ENCODE assay signal across 8 cellular contexts in the genomic region with DNA sequence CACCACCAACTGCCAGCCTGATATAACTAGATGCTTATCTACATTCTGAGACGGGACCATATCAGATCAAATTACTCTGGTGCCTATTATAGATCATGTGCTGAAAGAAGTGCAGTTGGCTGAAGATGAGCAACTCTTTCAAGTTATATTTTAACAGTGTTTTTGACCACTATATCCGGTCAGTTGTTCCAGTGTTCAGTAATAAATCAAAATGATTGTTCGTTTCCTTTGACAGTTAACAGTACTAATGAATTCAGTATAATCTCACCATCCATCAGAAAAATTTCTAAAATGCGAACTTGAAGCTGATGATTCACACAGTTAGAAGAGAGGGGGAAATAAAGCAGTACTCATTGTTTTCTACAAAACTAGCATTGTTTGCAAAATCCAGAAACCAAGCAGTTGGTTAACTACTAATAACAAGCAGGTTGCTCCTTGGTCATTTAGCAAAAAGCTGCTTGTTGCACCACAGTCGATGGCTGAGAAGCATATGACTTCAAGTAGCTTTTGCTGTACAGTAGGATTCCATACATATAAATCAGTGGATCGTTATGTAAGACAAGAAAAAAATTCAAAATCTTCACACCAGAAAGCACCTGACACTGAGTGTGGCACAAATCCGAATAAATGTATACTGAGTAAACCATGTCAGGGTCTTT. TPM values are rescaled to one million over a fixed set of nuclear protein-coding genes. Genes with fewer than 3 reads are reported as not detected.
A peak's percentile ranks its signal among the peaks of the same experiment; 100 is the strongest.
DNase-seq lines count a peak whose midpoint lies in the region; ATAC-seq and TF ChIP-seq lines count a peak whose summit lies in the region.

No MANE protein-coding gene starts in this region.

- no peaks in the 10 kb centered on the region for H3K9me3 ChIP-seq in A673 (ENCODE audit: low read depth, low read length, poor library complexity, severe bottlenecking)

- CTCF ChIA-PET in A673 (lab: Charles Lee) (no interaction called here), HEK293T (lab: Yijun Ruan, JAX) (interaction anchor here (0.8 kb wide), 1 partner anchor 148 kb away, joined by 3 read pairs; no protein-coding TSS in a partner anchor)

- TF ChIP-seq CTCF in A673 (conservative IDR thresholded peaks at IDR 0.05; ENCODE audit: low read depth, low read length) (no peak), kidney epithelial cell (IDR thresholded peaks at IDR 0.05; ENCODE audit: insufficient read depth, low read length, poor library complexity, severe bottlenecking) (no peak)

- H3K9me3 Mint-ChIP-seq in activated T-helper 17 cell treated with anti-CD3 and anti-CD28 coated beads, Interleukin-2, amount 50 U/mL, for 72 hours: no peaks in the 10 kb centered on the region

- H3K4me1 ChIP-seq in A673 (ENCODE audit: insufficient read depth, low read length, poor library complexity, severe bottlenecking): peaks cover 18% of the 10 kb centered on the region

- no peaks in the 10 kb centered on the region for H3K36me3 ChIP-seq in A673 (ENCODE audit: insufficient read depth, low read length, poor library complexity, severe bottlenecking)
- no peaks in the 10 kb centered on the region for H3K36me3 ChIP-seq in kidney epithelial cell (ENCODE audit: control insufficient read depth, insufficient read depth, low read length)

- no peak overlapping the region for H3K27ac ChIP-seq in A673 (ENCODE audit: low read depth, low read length, poor library complexity, severe bottlenecking)

- no peak for ATAC-seq in activated T-helper 17 cell treated with anti-CD3 and anti-CD28 coated beads, Interleukin-2, amount 50 U/mL, for 72 hours (replicated peaks)
- no peak for ATAC-seq in GM21619 (IDR thresholded peaks at IDR 0.05; ENCODE audit: unreplicated experiment)
- ATAC-seq in HG02973 (IDR thresholded peaks at IDR 0.05; ENCODE audit: unreplicated experiment): no peak
- no peak for ATAC-seq in GM18519 (IDR thresholded peaks at IDR 0.05; ENCODE audit: low FRiP score, unreplicated experiment)
- no peak for ATAC-seq in HG02642 (IDR thresholded peaks at IDR 0.05; ENCODE audit: poor library complexity, unreplicated experiment)

- no peaks in the 10 kb centered on the region for H3K27me3 Mint-ChIP-seq in activated T-helper 17 cell treated with anti-CD3 and anti-CD28 coated beads, Interleukin-2, amount 50 U/mL, for 72 hours

- intact Hi-C loops in A673 (cut with micrococcal nuclease; ENCODE audit: unreplicated experiment): loop anchor here (10.0 kb wide), 1 partner anchor 153 kb away; no protein-coding TSS in a partner anchor

- H3K4me3 Mint-ChIP-seq in activated T-helper 17 cell treated with anti-CD3 and anti-CD28 coated beads, Interleukin-2, amount 50 U/mL, for 72 hours: no peak overlapping the region

- POLR2A ChIA-PET in A673 (lab: Charles Lee; ENCODE audit: low non-redundant PET): interaction anchor here (0.7 kb wide), 1 partner anchor 32 kb away, joined by 3 read pairs; no protein-coding TSS in a partner anchor
- POLR2A ChIA-PET in HEK293T (lab: Yijun Ruan, JAX): no interaction called here

- peak overlapping the region; percentile 46 for H3K27ac Mint-ChIP-seq in activated T-helper 17 cell treated with anti-CD3 and anti-CD28 coated beads, Interleukin-2, amount 50 U/mL, for 72 hours

- BruUV-seq in A673 (replicated peaks; lab: Mats Ljungman, UMichigan): TSS peak; percentile 29

- peaks cover 33% of the 10 kb centered on the region for H3K36me3 Mint-ChIP-seq in activated T-helper 17 cell treated with anti-CD3 and anti-CD28 coated beads, Interleukin-2, amount 50 U/mL, for 72 hours (ENCODE audit: low read depth)

- H3K27me3 ChIP-seq in A673 (replicated peaks; ENCODE audit: insufficient read depth, low read depth, low read length, poor library complexity) (no peaks in the 10 kb centered on the region), kidney epithelial cell (ENCODE audit: control insufficient read depth, insufficient read depth, low read length) (no peaks in the 10 kb centered on the region)

- peaks cover 37% of the 10 kb centered on the region for H3K4me1 Mint-ChIP-seq in activated T-helper 17 cell treated with anti-CD3 and anti-CD28 coated beads, Interleukin-2, amount 50 U/mL, for 72 hours

- no peak for DNase-seq in A673 (ENCODE audit: low spot score)
- no peak for DNase-seq in HEK293T (ENCODE audit: extremely low spot score)
- peak; percentile 43 for DNase-seq in kidney epithelial cell (ENCODE audit: low read depth)

- H3K4me3 ChIP-seq in A673 (ENCODE audit: low read depth, low read length, poor library complexity, severe bottlenecking): no peak overlapping the region
- H3K4me3 ChIP-seq in kidney epithelial cell (ENCODE audit: low read depth, low read length): no peak overlapping the region

TF ChIP-seq in HEK293T, 16 proteins besides CTCF, POLR2A, EP300 and RAD21:
- TF ChIP-seq BHLHE40 (IDR thresholded peaks at IDR 0.05; ENCODE audit: borderline replicate concordance) (no peak), HDGF (IDR thresholded peaks at IDR 0.05; ENCODE audit: borderline replicate concordance) (no peak), TARDBP (IDR thresholded peaks at IDR 0.05) (no peak)
- TF ChIP-seq, protein P1, sequence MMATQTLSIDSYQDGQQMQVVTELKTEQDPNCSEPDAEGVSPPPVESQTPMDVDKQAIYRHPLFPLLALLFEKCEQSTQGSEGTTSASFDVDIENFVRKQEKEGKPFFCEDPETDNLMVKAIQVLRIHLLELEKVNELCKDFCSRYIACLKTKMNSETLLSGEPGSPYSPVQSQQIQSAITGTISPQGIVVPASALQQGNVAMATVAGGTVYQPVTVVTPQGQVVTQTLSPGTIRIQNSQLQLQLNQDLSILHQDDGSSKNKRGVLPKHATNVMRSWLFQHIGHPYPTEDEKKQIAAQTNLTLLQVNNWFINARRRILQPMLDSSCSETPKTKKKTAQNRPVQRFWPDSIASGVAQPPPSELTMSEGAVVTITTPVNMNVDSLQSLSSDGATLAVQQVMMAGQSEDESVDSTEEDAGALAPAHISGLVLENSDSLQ (IDR thresholded peaks at IDR 0.05): peak; percentile 79
TF ChIP-seq in HEK293T: peak in this region for 1.

RNA-seq across cellular contexts. Expression of a gene that starts 2.3 kb away (rescaled TPM):
- total RNA-seq in A673 (2021): 7.6 and 7.9 TPM in 2 replicates
- total RNA-seq in activated T-helper 17 cell treated with anti-CD3 and anti-CD28 coated beads, Interleukin-2, amount 50 U/mL, for 72 hours: 10 to 100 TPM; 30.0 to 46.2 TPM
- total RNA-seq in kidney epithelial cell: 2.7 and 3.7 TPM in 2 replicates

RNA-seq across cellular contexts. Expression of a gene that starts 55.7 kb away (rescaled TPM):
- total RNA-seq in A673 (2021): 26.7 and 36.2 TPM in 2 replicates
- total RNA-seq in activated T-helper 17 cell treated with anti-CD3 and anti-CD28 coated beads, Interleukin-2, amount 50 U/mL, for 72 hours: 10 to 100 TPM; 73.8 to 88.7 TPM
- total RNA-seq in kidney epithelial cell: 38.1 and 53.9 TPM in 2 replicates
